7 cellular contexts compared by ENCODE assay signal in the genomic region with DNA sequence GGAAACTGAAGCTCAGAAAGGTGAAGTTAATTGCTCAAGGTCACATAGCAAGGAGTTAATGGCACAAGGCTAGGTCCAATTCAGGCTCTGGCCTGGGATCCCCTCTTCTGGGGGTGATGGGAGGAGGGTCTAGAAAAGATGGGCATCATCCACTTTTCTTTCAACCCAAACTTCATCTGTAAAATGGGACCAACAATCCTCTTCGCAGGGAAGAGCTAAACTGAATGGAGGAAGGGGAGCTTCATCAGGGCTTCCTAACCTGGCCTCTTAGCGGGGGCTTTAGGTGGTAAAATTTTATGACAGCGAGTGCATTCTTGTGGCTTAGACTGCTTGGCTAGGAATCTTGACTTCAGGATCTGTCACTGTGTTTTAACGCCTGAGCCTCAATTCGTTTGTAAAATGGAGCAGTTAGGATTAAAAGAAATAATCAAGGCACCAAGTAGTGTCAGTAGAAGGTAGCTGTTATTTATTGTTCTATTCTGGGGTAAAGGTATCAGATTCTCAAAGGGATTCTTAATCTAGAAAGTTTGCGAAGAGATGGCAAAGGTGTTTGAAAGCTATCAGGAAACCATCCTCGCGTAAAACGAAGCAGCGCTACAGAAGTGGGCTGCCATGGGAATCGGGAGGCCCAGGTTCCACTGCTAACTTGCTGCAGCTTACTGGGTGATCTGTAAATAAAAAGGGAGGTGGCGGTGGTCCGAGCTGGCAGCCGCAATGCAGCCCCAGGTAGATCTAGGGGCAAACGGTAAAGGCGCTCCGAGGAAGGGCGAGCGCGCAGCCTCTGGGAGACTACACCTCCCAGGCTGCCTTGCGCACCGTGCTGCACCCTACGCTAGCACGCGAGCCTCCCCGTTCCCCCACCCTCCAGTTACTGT. TPM values are rescaled to one million over a fixed set of nuclear protein-coding genes. Genes with fewer than 3 reads are reported as not detected.
A peak's percentile ranks its signal among the peaks of the same experiment; 100 is the strongest.
DNase-seq lines count a peak whose midpoint lies in the region; ATAC-seq and TF ChIP-seq lines count a peak whose summit lies in the region.

No MANE protein-coding gene starts in this region.

- intact Hi-C loops in ovary (cut with DNase I) = loop anchor here in 2 of 4 donors (5.0 kb wide), 2 partner anchors 35 to 40 kb away; partner anchors contain the start of gene FBRS (in 1 of the 2)

- no peak for TF ChIP-seq POLR2A in ovary (IDR thresholded peaks at IDR 0.05)

- H3K4me3 ChIP-seq in WI38 (ENCODE audit: low read depth, low read length) (peak overlapping the region; percentile 89), ovary (peak overlapping the region; percentile 73)

- H3K27ac ChIP-seq in ovary = peak overlapping the region; percentile 97 to 99

- TF ChIP-seq CTCF in WI38 (IDR thresholded peaks at IDR 0.05; ENCODE audit: low read depth, low read length) (no peak), ovary (IDR thresholded peaks at IDR 0.05) (no peak)

- no peak for TF ChIP-seq EP300 in ovary (IDR thresholded peaks at IDR 0.05)

- H3K4me1 ChIP-seq in ovary (ENCODE audit: insufficient read depth) = peaks cover 5% of the 10 kb centered on the region

- ATAC-seq in GM19468 (IDR thresholded peaks at IDR 0.05; ENCODE audit: extremely low read depth, unreplicated experiment) = peak; percentile 65

- H3K9me3 ChIP-seq in ovary = no peaks in the 10 kb centered on the region

- DNase-seq in EH (ENCODE audit: low read depth) = peak; percentile 6
- peak; percentile 82 for DNase-seq in HuH-7.5 (ENCODE audit: low spot score)
- DNase-seq in germinal center (ENCODE audit: low spot score) = peak; percentile 92
- no peak for DNase-seq in ovary
- no peak for DNase-seq in stimulated activated naive CD4-positive, alpha-beta T cell (lab: John Stamatoyannopoulos, UW)

- 7 to 8% (median 8%) methylated on average over 26 of the region's 26 CpGs for WGBS in ovary, 3 donors

- no peaks in the 10 kb centered on the region for H3K36me3 ChIP-seq in ovary

- H3K27me3 ChIP-seq in ovary = no peaks in the 10 kb centered on the region

RNA-seq across cellular contexts. Expression of gene SRCAP, which starts 1.5 kb away (rescaled TPM):
- total RNA-seq in ovary = 10 to 100 TPM; 11.4 to 73.1 (median 55.1) TPM
- 10 to 100 TPM; 13.5 to 20.9 TPM for polyA plus RNA-seq in ovary

RNA-seq across cellular contexts. Expression of gene FBRS, which starts 39.3 kb away (rescaled TPM):
- 10 to 100 TPM; 22.5 to 75.6 (median 63.0) TPM for total RNA-seq in ovary
- 10 to 100 TPM; 15.6 to 45.6 TPM for polyA plus RNA-seq in ovary

RNA-seq across cellular contexts. Expression of gene PRR14, which starts 46.7 kb away (rescaled TPM):
- 10 to 100 TPM; 20.6 to 76.2 (median 50.3) TPM for total RNA-seq in ovary
- polyA plus RNA-seq in ovary = 10 to 100 TPM; 37.1 to 52.4 TPM

RNA-seq across cellular contexts. Expression of gene PHKG2, which starts 50.7 kb away (rescaled TPM):
- 10 to 100 TPM; 14.2 to 41.6 (median 21.0) TPM for total RNA-seq in ovary
- 10 to 100 TPM; 13.1 to 20.6 TPM for polyA plus RNA-seq in ovary

Comparison
In these comparisons a context has a peak if more than half of its experiments do, and no peak if none do; other contexts are left out.
1. DNase-seq: peak in EH (single experiment), HuH-7.5 (single experiment) and germinal center (single experiment); none in ovary (0 of 5) and stimulated activated naive CD4-positive, alpha-beta T cell (0 of 6).